In the genomic region with DNA sequence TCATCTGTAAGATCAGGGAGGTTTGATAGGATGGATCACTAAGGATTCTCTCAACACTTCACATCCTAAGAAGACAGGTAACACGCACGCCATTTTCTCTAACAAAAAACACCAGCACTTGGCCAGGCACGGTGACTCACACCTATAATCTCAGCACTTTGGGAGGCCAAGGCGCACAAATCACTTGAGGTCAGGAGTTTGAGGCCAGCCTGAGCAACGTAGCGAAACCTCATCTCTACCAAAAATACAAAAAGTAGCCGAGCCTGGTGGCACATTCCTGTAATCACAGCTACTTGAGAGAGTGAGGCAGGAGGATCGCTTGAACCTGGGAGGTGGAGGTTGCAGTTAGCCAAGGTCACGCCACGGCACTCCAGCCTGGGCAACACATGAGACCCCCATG, we compare ENCODE assay signal across 28 cellular contexts.
"Had no signal": no experiment of that assay in that cellular context is flagged by ENCODE, and none has a peak within 500 bp of the region (broad histone marks: within the 10 kb centered on the region; RNA-seq: fewer than 3 reads in every experiment).

No MANE protein-coding gene starts in this region.

- ATAC-seq: naive thymus-derived CD4-positive, alpha-beta T cell; natural killer cell; psoas muscle; right cardiac atrium; right lobe of liver; stimulated activated naive B cell treated with anti-CD40 and anti-IgM and Interleukin-4, amounts not matched to agents 10 μg/mL and 1 μg/mL and 100 μg/mL, for 72 hours; stimulated activated naive CD8-positive, alpha-beta T cell treated with anti-CD3 and anti-CD28 coated beads, Interleukin-15, amount 100 ng/mL, for 72 hours; stimulated activated naive CD8-positive, alpha-beta T cell treated with anti-CD3 and anti-CD28 coated beads, Interleukin-15, Interleukin-2, amounts not matched to agents 100 U/mL and 50 U/mL, for 24 hours had no signal

- H3K4me3 Mint-ChIP-seq: naive thymus-derived CD4-positive, alpha-beta T cell; natural killer cell; nephron; neural progenitor cell; stimulated activated naive B cell treated with anti-CD40 and anti-IgM and Interleukin-4, amounts not matched to agents 10 μg/mL and 1 μg/mL and 100 μg/mL, for 72 hours; stimulated activated naive CD8-positive, alpha-beta T cell treated with anti-CD3 and anti-CD28 coated beads, Interleukin-15, amount 100 ng/mL, for 72 hours; type B pancreatic cell had no signal

- H3K36me3 ChIP-seq: neural progenitor cell, ovary, right lobe of liver, sigmoid colon, suprapubic skin, tibial artery, transverse colon, vagina had no signal

- H3K4me1 ChIP-seq: neural progenitor cell, parathyroid adenoma, psoas muscle, right lobe of liver, sigmoid colon, suprapubic skin, testis, tibial artery, transverse colon, vagina had no signal

- H3K27me3 ChIP-seq: neural progenitor cell, ovary, right lobe of liver, sigmoid colon, suprapubic skin, testis, tibial artery, transverse colon, vagina had no signal

- H3K4me3 ChIP-seq: neural progenitor cell, ovary, psoas muscle, right lobe of liver, sigmoid colon, suprapubic skin, testis, tibial artery, transverse colon, vagina had no signal

- FAIRE-seq: small intestine, urothelium cell line had no signal

- H3K9ac ChIP-seq: neural progenitor cell, parathyroid adenoma had no signal

- H3K36me3 Mint-ChIP-seq: naive thymus-derived CD4-positive, alpha-beta T cell; natural killer cell; neural progenitor cell; stimulated activated naive B cell treated with anti-CD40 and anti-IgM and Interleukin-4, amounts not matched to agents 10 μg/mL and 1 μg/mL and 100 μg/mL, for 72 hours; type B pancreatic cell had no signal

- H3K27ac Mint-ChIP-seq: natural killer cell; nephron; neural progenitor cell; progenitor cell of endocrine pancreas; stimulated activated naive B cell treated with anti-CD40 and anti-IgM and Interleukin-4, amounts not matched to agents 10 μg/mL and 1 μg/mL and 100 μg/mL, for 72 hours; type B pancreatic cell had no signal

- DNase-seq: naive thymus-derived CD4-positive, alpha-beta T cell; natural killer cell; occipital lobe; psoas muscle; right cardiac atrium; right lobe of liver; sigmoid colon; small intestine; stimulated activated CD4-positive, alpha-beta T cell treated with anti-CD3 and anti-CD28 coated beads, Interleukin-15, amount 100 ng/mL, for 24 hours; stimulated activated CD4-positive, alpha-beta T cell treated with anti-CD3 and anti-CD28 coated beads, Interleukin-2, amount 100 ng/mL, for 24 hours; stimulated activated CD4-positive, alpha-beta T cell treated with anti-CD3 and anti-CD28 coated beads, Interleukin-2, amount 100 ng/mL, for 48 hours; stimulated activated CD4-positive, alpha-beta T cell treated with anti-CD3 and anti-CD28 coated beads, Interleukin-4, amount 100 ng/mL, for 24 hours; stimulated activated naive B cell treated with anti-CD40 and anti-IgM and Interleukin-4, amounts not matched to agents 10 μg/mL and 1 μg/mL and 100 μg/mL, for 72 hours; stimulated activated naive CD8-positive, alpha-beta T cell treated with anti-CD3 and anti-CD28 coated beads, Interleukin-15, amount 100 ng/mL, for 72 hours; stimulated activated naive CD8-positive, alpha-beta T cell treated with anti-CD3 and anti-CD28 coated beads, Interleukin-15, Interleukin-2, amounts not matched to agents 100 U/mL and 50 U/mL, for 24 hours; substantia nigra; testis; tibial artery; transverse colon had no signal

- H3K27ac ChIP-seq: neural progenitor cell, ovary, parathyroid adenoma, psoas muscle, right lobe of liver, sigmoid colon, suprapubic skin, testis, tibial artery, transverse colon, vagina had no signal

- H3K79me2 ChIP-seq: parathyroid adenoma had no signal

- H2AFZ ChIP-seq: neural progenitor cell, parathyroid adenoma had no signal

- H3K9me3 Mint-ChIP-seq: naive thymus-derived CD4-positive, alpha-beta T cell; natural killer cell; nephron; stimulated activated naive B cell treated with anti-CD40 and anti-IgM and Interleukin-4, amounts not matched to agents 10 μg/mL and 1 μg/mL and 100 μg/mL, for 72 hours; stimulated activated naive CD8-positive, alpha-beta T cell treated with anti-CD3 and anti-CD28 coated beads, Interleukin-15, amount 100 ng/mL, for 72 hours; type B pancreatic cell had no signal

- H3K4me2 ChIP-seq: neural progenitor cell had no signal

- H3K27me3 Mint-ChIP-seq: naive thymus-derived CD4-positive, alpha-beta T cell; progenitor cell of endocrine pancreas; stimulated activated naive B cell treated with anti-CD40 and anti-IgM and Interleukin-4, amounts not matched to agents 10 μg/mL and 1 μg/mL and 100 μg/mL, for 72 hours; stimulated activated naive CD8-positive, alpha-beta T cell treated with anti-CD3 and anti-CD28 coated beads, Interleukin-15, amount 100 ng/mL, for 72 hours; type B pancreatic cell had no signal

- H3K9me3 ChIP-seq: ovary, psoas muscle, right lobe of liver, sigmoid colon, suprapubic skin, testis, tibial artery, transverse colon, vagina had no signal

- H3K4me1 Mint-ChIP-seq: natural killer cell, nephron, neural progenitor cell had no signal
